Comparison of ENCODE assay signal across 8 cellular contexts in the genomic region with DNA sequence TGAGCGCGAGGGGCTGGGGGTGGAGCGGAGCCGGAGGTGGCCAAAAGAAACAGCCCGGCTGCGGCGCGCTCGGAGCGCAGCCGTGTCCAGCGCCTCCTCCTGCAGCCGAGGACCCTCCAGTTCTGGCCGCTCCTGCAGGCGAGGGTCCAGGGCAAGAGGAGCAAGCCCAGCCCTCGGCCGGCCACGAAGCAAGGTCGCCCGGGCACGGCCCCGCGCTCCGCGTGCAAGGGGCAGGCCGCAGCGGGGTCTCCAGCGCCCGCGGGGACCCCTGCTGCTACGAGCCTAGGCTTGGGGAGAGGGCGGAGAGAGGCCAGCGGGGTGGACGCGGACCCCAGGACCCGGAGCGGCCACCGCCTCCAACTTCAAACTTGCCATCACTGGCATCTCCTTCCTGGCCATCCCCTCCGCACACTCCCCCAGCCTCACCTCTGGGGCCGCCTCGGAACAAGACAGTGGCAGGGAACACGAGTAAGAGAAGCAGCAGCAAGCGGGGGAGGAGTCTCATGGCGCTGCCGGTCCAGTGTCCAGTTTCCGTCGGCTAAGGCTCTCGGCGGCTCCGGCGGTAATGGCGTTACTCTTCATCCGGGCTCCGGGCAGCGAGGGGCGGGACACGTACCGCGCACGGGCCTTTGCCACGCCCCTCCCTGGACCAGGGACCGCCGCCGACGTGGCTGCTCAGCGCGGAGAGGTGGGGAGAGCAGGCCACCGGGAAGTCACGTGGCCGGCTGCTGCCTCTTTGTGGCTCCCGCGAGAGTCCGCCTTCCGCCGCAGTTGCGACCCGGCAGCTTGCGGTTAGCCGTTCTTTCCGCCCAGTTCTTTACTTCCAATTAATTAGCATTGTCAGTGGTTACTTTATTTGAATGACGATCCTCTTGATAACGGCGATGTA.
DNase-seq lines count a peak whose midpoint lies in the region; ATAC-seq and TF ChIP-seq lines count a peak whose summit lies in the region.

A gene (minus strand): TSS at position 584 of the 889 bp plus-strand sequence. CDS start 79 bp downstream, at position 505.

- H3K4me3 ChIP-seq in AG09309 (ENCODE audit: control insufficient read depth, low read depth, low read length): peak within 1 kb of the TSS; percentile 92

- H3K27me3 Mint-ChIP-seq in central memory CD8-positive, alpha-beta T cell: no peaks in the 10 kb centered on the region

- peaks cover 36% of the 10 kb centered on the region for H3K4me1 Mint-ChIP-seq in central memory CD8-positive, alpha-beta T cell

- H3K9me3 Mint-ChIP-seq in central memory CD8-positive, alpha-beta T cell: no peaks in the 10 kb centered on the region

- ATAC-seq in GM19025 (IDR thresholded peaks at IDR 0.05; ENCODE audit: low read depth, unreplicated experiment): peak; percentile 98
- peak; percentile 99 for ATAC-seq in HG03342 (IDR thresholded peaks at IDR 0.05; ENCODE audit: unreplicated experiment)
- ATAC-seq in central memory CD8-positive, alpha-beta T cell (replicated peaks; ENCODE audit: extremely low read depth, poor library complexity, severe bottlenecking): peak; percentile 96

- DNase-seq in AG09309 (ENCODE audit: low read depth) (peak; percentile 82), NCI-H446 (lab: John Stamatoyannopoulos, UW) (peak; percentile 80 to 95), iris pigment epithelial cell (ENCODE audit: low read depth) (peak; percentile 98)
- peak; percentile 84 for DNase-seq in activated CD4-positive, CD25-positive, alpha-beta regulatory T cell treated with anti-CD3 and anti-CD28 coated beads, Interleukin-2, amount 50 U/mL, for 16 hours (ENCODE audit: low read depth, low spot score)
- peak; percentile 80 to 86 for DNase-seq in central memory CD8-positive, alpha-beta T cell (ENCODE audit: low spot score in 2 of 2)
- peak; percentile 92 for DNase-seq in stimulated activated CD4-positive, alpha-beta T cell treated with anti-CD3 and anti-CD28 coated beads, Interleukin-12 subunit alpha, Interleukin-12 subunit beta, amount 100 ng/mL, for 24 hours (ENCODE audit: low read depth in 2 of 2)

- H3K27ac Mint-ChIP-seq in central memory CD8-positive, alpha-beta T cell (ENCODE audit: low read depth): peak within 1 kb of the TSS; percentile 97

- H3K4me3 Mint-ChIP-seq in central memory CD8-positive, alpha-beta T cell: peak within 1 kb of the TSS; percentile 99

- no peak for TF ChIP-seq CTCF in AG09309 (IDR thresholded peaks at IDR 0.05; ENCODE audit: control insufficient read depth, insufficient read depth, low read depth, low read length, missing control alignments)

- peaks cover 22% of the 10 kb centered on the region for H3K36me3 Mint-ChIP-seq in central memory CD8-positive, alpha-beta T cell (ENCODE audit: insufficient read depth)

Comparison
In these comparisons a context has a peak if more than half of its experiments do, and no peak if none do; other contexts are left out.
1. Peak in every context shown above with its lines: DNase-seq, ATAC-seq and H3K4me3 ChIP-seq.